1 cellular context compared by ENCODE assay signal in the genomic region with DNA sequence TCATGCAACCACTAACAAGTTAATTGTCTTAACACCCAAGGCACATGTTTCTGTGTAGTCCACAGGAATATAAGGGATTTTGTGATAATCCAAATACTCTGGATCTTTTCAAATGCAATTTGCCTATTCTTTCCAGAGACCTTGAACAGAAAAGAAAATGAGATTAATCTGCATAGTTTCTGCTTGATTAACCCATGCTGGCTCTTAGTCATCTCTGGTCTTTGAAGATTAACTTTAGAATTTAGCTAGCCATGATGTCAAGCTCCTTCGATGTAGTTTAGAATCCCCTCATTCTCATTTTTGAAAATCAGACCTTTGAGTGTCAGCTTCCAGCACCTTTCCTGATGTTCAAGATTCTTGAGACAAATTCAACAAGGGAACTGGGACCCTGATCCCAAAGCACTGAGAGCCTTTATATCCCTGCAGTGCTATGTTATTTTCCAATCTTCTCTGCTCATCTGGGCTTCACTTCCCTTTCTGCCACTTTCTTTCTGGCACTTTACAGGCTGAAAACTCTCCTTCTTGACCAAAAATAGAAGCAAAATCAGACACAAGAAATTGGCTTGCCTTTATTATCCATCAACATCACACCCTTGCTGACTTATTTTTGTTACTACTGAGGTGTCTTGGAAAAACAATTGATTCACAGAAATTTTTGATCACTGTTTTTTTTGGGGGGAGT.
TF ChIP-seq lines count a peak whose summit lies in the region.

No MANE protein-coding gene starts in this region.

TF ChIP-seq in GM12878, 131 proteins besides CTCF, POLR2A, EP300 and RAD21 (continued from another document):
- no peak for TF ChIP-seq CUX1 (IDR thresholded peaks at IDR 0.05; ENCODE audit: insufficient replicate concordance, low read depth, low read length)
- no peak for TF ChIP-seq HDAC6 (IDR thresholded peaks at IDR 0.05; ENCODE audit: unreplicated experiment)
- no peak for TF ChIP-seq GATAD2B (conservative IDR thresholded peaks at IDR 0.05; ENCODE audit: low read depth)
- 0 out of 2 replicates have a peak, but pooled peaks have one; percentile 17 for TF ChIP-seq CREM (IDR thresholded peaks at IDR 0.05; ENCODE audit: low read depth)
- no peak for TF ChIP-seq MXI1 (IDR thresholded peaks at IDR 0.05; ENCODE audit: low read depth, low read length)
- TF ChIP-seq RCOR1 (conservative IDR thresholded peaks at IDR 0.05; ENCODE audit: low read depth, low read length) = no peak
- TF ChIP-seq BCL11A (IDR thresholded peaks at IDR 0.05; ENCODE audit: low read depth, low read length) = no peak
- no peak for TF ChIP-seq STAT1 (conservative IDR thresholded peaks at IDR 0.05)
- TF ChIP-seq ZBED1 (IDR thresholded peaks at IDR 0.05; ENCODE audit: borderline replicate concordance) = peak; percentile 60; the same call in 1 of the 2 replicates
- TF ChIP-seq GABPA (IDR thresholded peaks at IDR 0.05; ENCODE audit: low read depth) = no peak
- no peak for TF ChIP-seq TAF1 (IDR thresholded peaks at IDR 0.05; ENCODE audit: borderline replicate concordance, low read depth, low read length)
- no peak for TF ChIP-seq JUND (IDR thresholded peaks at IDR 0.05; ENCODE audit: low read depth, low read length)
- no peak; the same call in 1 of the 2 replicates for TF ChIP-seq TCF7 (IDR thresholded peaks at IDR 0.05; ENCODE audit: borderline replicate concordance)
- TF ChIP-seq SRF (IDR thresholded peaks at IDR 0.05; ENCODE audit: low read depth in 2 of 2, low read length in 2 of 2) = 0 out of 4 replicates have a peak, but pooled peaks of 1 of the 2 experiments have one; percentile 36
- TF ChIP-seq, protein P1, sequence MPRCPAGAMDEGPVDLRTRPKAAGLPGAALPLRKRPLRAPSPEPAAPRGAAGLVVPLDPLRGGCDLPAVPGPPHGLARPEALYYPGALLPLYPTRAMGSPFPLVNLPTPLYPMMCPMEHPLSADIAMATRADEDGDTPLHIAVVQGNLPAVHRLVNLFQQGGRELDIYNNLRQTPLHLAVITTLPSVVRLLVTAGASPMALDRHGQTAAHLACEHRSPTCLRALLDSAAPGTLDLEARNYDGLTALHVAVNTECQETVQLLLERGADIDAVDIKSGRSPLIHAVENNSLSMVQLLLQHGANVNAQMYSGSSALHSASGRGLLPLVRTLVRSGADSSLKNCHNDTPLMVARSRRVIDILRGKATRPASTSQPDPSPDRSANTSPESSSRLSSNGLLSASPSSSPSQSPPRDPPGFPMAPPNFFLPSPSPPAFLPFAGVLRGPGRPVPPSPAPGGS (IDR thresholded peaks at IDR 0.05; ENCODE audit: borderline replicate concordance, insufficient read depth, low read depth, low read length, poor library complexity, severe bottlenecking) = no peak
- 0 out of 2 replicates have a peak, but pooled peaks have one; percentile 3 for TF ChIP-seq SMC3 (IDR thresholded peaks at IDR 0.05; ENCODE audit: borderline replicate concordance, low read length)
- no peak for TF ChIP-seq PBX3 (IDR thresholded peaks at IDR 0.05; ENCODE audit: insufficient replicate concordance, low read depth, low read length)
- no peak for TF ChIP-seq CEBPZ (IDR thresholded peaks at IDR 0.05; ENCODE audit: low read depth, low read length)
- TF ChIP-seq, protein P2, sequence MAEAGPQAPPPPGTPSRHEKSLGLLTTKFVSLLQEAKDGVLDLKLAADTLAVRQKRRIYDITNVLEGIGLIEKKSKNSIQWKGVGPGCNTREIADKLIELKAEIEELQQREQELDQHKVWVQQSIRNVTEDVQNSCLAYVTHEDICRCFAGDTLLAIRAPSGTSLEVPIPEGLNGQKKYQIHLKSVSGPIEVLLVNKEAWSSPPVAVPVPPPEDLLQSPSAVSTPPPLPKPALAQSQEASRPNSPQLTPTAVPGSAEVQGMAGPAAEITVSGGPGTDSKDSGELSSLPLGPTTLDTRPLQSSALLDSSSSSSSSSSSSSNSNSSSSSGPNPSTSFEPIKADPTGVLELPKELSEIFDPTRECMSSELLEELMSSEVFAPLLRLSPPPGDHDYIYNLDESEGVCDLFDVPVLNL (IDR thresholded peaks at IDR 0.05; ENCODE audit: low read depth, low read length) = no peak
- peak; percentile 60; the same call in 1 of the 2 replicates for TF ChIP-seq MEF2A (IDR thresholded peaks at IDR 0.05; ENCODE audit: insufficient read depth, low read depth, low read length)
- no peak for TF ChIP-seq KLF5 (IDR thresholded peaks at IDR 0.05; ENCODE audit: partially characterized antibody)
- no peak for TF ChIP-seq ESRRA (IDR thresholded peaks at IDR 0.05; ENCODE audit: low read length)
- peak; percentile 67; the same call in 1 of the 2 replicates for TF ChIP-seq EED (IDR thresholded peaks at IDR 0.05; ENCODE audit: low read depth)
- no peak for TF ChIP-seq MYC (IDR thresholded peaks at IDR 0.05; ENCODE audit: insufficient read depth, insufficient read length, insufficient replicate concordance, low read length, severe bottlenecking)
- TF ChIP-seq ZBTB40 (IDR thresholded peaks at IDR 0.05; ENCODE audit: borderline replicate concordance) = no peak
- TF ChIP-seq MTA2 (IDR thresholded peaks at IDR 0.05; ENCODE audit: low read depth) = no peak
- TF ChIP-seq JUNB (IDR thresholded peaks at IDR 0.05) = peak; percentile 80
- TF ChIP-seq RAD51 (IDR thresholded peaks at IDR 0.05) = no peak
- no peak for TF ChIP-seq CEBPB (IDR thresholded peaks at IDR 0.05; ENCODE audit: borderline replicate concordance in 1 of 2, low read depth in 2 of 2, low read length in 2 of 2)
- no peak for TF ChIP-seq CHD2 (IDR thresholded peaks at IDR 0.05; ENCODE audit: borderline replicate concordance, low read depth, low read length)
- TF ChIP-seq NR2F1 (conservative IDR thresholded peaks at IDR 0.05) = no peak
- no peak for TF ChIP-seq TBL1XR1 (IDR thresholded peaks at IDR 0.05; ENCODE audit: low read depth, low read length)
- no peak for TF ChIP-seq IKZF1 (conservative IDR thresholded peaks at IDR 0.05)
- no peak for TF ChIP-seq SREBF2 (IDR thresholded peaks at IDR 0.05; ENCODE audit: low read length)
TF ChIP-seq in GM12878: peak in this region for 9.
